Comparison of ENCODE assay signal across 23 cellular contexts in genomic region chr12:116996058-116996457, GRCh38.
"Had no signal": no experiment of that assay in that cellular context is flagged by ENCODE, and none has a peak within 500 bp of the region (broad histone marks: within the 10 kb centered on the region; RNA-seq: fewer than 3 reads in every experiment).

No MANE protein-coding gene starts in this region.

- H3K27me3 ChIP-seq: brain microvascular endothelial cell, colonic mucosa, esophagus squamous epithelium, testis, uterus had no signal

- H3K4me1 ChIP-seq: colonic mucosa, esophagus squamous epithelium, parathyroid adenoma, testis, uterus had no signal

- ATAC-seq: activated CD4-positive, CD25-positive, alpha-beta regulatory T cell treated with anti-CD3 and anti-CD28 coated beads, Interleukin-2, amount 50 U/mL, for 24 hours; activated CD8-positive, alpha-beta memory T cell treated with anti-CD3 and anti-CD28 coated beads, Interleukin-2, amount 10 ng/mL, durations not matched to agents 7 days and 5 days; activated naive CD8-positive, alpha-beta T cell treated with anti-CD3 and anti-CD28 coated beads, Interleukin-2, amount 50 U/mL, for 24 hours; sciatic nerve; stimulated activated naive B cell treated with anti-CD40 and anti-IgM and Interleukin-4, amounts not matched to agents 10 μg/mL and 1 μg/mL and 100 μg/mL, for 72 hours had no signal

- H3K9me3 ChIP-seq: colonic mucosa, esophagus squamous epithelium, testis, uterus had no signal

- DNase-seq: activated CD4-positive, alpha-beta memory T cell treated with anti-CD3 and anti-CD28 coated beads, Interleukin-2, amount 10 ng/mL, durations not matched to agents 7 days and 5 days; activated CD4-positive, alpha-beta T cell treated with anti-CD3 and anti-CD28 coated beads, Interleukin-2, amount 10 ng/mL, durations not matched to agents 24 days and 14 days; activated CD8-positive, alpha-beta memory T cell treated with anti-CD3 and anti-CD28 coated beads, Interleukin-2, amount 10 ng/mL, durations not matched to agents 7 days and 5 days; activated effector memory CD4-positive, alpha-beta T cell treated with anti-CD3 and anti-CD28 coated beads, Interleukin-2, amount 50 U/mL, for 16 hours; activated naive CD4-positive, alpha-beta T cell treated with anti-CD3 and anti-CD28 coated beads, Interleukin-2, amount 50 U/mL, for 16 hours; activated naive CD8-positive, alpha-beta T cell treated with anti-CD3 and anti-CD28 coated beads, Interleukin-2, amount 50 U/mL, for 24 hours; activated T-cell treated with anti-CD3 and anti-CD28 coated beads for 4 hours; brain microvascular endothelial cell; colonic mucosa; esophagus squamous epithelium; foreskin fibroblast; hippocampal formation; small intestine; stimulated activated CD4-positive, alpha-beta T cell treated with anti-CD3 and anti-CD28 coated beads, Interleukin-15, amount 100 ng/mL, for 24 hours; stimulated activated CD8-positive, alpha-beta memory T cell treated with anti-CD3 and anti-CD28 coated beads, Interleukin-4, amount 100 ng/mL, for 48 hours; stimulated activated naive B cell treated with anti-CD40 and anti-IgM and Interleukin-4, amounts not matched to agents 10 μg/mL and 1 μg/mL and 100 μg/mL, for 72 hours; testis; trophoblast cell; uterus had no signal

- H3K27ac ChIP-seq: brain microvascular endothelial cell, colonic mucosa, esophagus squamous epithelium, parathyroid adenoma, testis, uterus, VCaP had no signal

- H3K4me3 ChIP-seq: colonic mucosa, esophagus squamous epithelium, testis, uterus had no signal

- H3K36me3 ChIP-seq: brain microvascular endothelial cell, colonic mucosa, uterus had no signal
